In the genomic region with DNA sequence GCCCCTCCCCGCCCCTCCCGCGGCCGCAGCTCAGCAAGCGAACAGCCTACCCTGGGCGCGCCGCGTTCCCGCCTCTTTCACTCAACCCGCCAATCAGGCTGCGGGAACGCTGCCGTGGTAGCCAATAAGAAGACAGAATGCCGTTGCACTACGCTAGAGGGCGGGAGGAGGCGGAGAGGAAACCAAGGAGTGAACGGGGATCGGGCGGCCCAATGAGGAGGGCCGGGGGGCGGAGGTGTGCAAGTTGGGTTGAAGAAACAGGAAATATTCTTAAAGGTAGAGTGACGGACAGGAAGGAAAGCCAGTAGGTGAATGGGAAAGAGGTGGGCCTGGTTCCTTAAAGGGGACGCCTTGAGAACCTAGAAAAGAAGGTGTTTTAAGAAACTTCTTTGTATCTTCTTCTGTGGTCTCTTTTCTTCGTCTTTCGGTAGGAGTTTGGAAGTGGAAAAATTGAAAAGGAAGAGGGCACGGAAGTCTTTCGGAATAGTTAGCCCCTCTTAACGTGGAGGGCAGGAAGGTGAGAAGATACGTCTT, we compare ENCODE assay signal across 8 cellular contexts. TPM values are rescaled to one million over a fixed set of nuclear protein-coding genes. Genes with fewer than 3 reads are reported as not detected.
DNase-seq lines count a peak whose midpoint lies in the region; ATAC-seq and TF ChIP-seq lines count a peak whose summit lies in the region.

No MANE protein-coding gene starts in this region.

- H3K36me3 ChIP-seq in BJ (ENCODE audit: control insufficient read depth, insufficient read depth, low read length), result no peaks in the 10 kb centered on the region

- TF ChIP-seq CTCF in BJ (IDR thresholded peaks at IDR 0.05; ENCODE audit: insufficient read depth, low read depth, low read length), result peak; percentile 22; the same call in 1 of the 2 replicates

- DNase-seq in BJ (ENCODE audit: low read depth), result peak; percentile 99
- DNase-seq in NCI-H524 treated with DMSO at 0.1 percent for 48 hours (lab: John Stamatoyannopoulos, UW), result peak; percentile 99
- peak; percentile 99 for DNase-seq in activated CD4-positive, alpha-beta T cell treated with anti-CD3 and anti-CD28 coated beads, Interleukin-2, amount 10 ng/mL, durations not matched to agents 7 days and 5 days
- DNase-seq in dedifferentiated amniotic fluid mesenchymal stem cell (ENCODE audit: extremely low spot score), result peak; percentile 99
- DNase-seq in left kidney (ENCODE audit: low read depth, low spot score), result peak; percentile 100
- DNase-seq in stimulated activated CD4-positive, alpha-beta T cell treated with anti-CD3 and anti-CD28 coated beads, Interleukin-1b, Interleukin-23, amount 100 ng/mL, for 48 hours, result peak; percentile 99

- peaks cover 1% of the 10 kb centered on the region for H3K36me3 Mint-ChIP-seq in activated CD4-positive, alpha-beta T cell treated with anti-CD3 and anti-CD28 coated beads, Interleukin-2, amount 10 ng/mL, durations not matched to agents 7 days and 5 days (ENCODE audit: low read depth)

- peak overlapping the region; percentile 84 for H3K4me3 ChIP-seq in BJ (ENCODE audit: low read depth, low read length)

- no peak overlapping the region for H3K4me3 Mint-ChIP-seq in activated CD4-positive, alpha-beta T cell treated with anti-CD3 and anti-CD28 coated beads, Interleukin-2, amount 10 ng/mL, durations not matched to agents 7 days and 5 days

- CTCF ChIA-PET in BJ (lab: Yijun Ruan, JAX), result no interaction called here
- CTCF ChIA-PET in activated CD4-positive, alpha-beta T cell treated with anti-CD3 and anti-CD28 coated beads, Interleukin-2, amount 10 ng/mL, durations not matched to agents 7 days and 5 days (lab: Charles Lee), result no interaction called here

- ATAC-seq in GM19328 (IDR thresholded peaks at IDR 0.05; ENCODE audit: unreplicated experiment) (peak; percentile 92), HG03460 (IDR thresholded peaks at IDR 0.05; ENCODE audit: unreplicated experiment) (peak; percentile 93)

- H3K27me3 ChIP-seq in BJ (ENCODE audit: control insufficient read depth, insufficient read depth, low read length), result no peaks in the 10 kb centered on the region

- no peaks in the 10 kb centered on the region for H3K9me3 Mint-ChIP-seq in activated CD4-positive, alpha-beta T cell treated with anti-CD3 and anti-CD28 coated beads, Interleukin-2, amount 10 ng/mL, durations not matched to agents 7 days and 5 days

- POLR2A ChIA-PET in BJ (lab: Charles Lee), result interaction anchor here (0.5 to 0.6 kb wide), 2 partner anchors 200 to 643 kb away, joined by 3 read pairs; no protein-coding TSS in a partner anchor
- POLR2A ChIA-PET in activated CD4-positive, alpha-beta T cell treated with anti-CD3 and anti-CD28 coated beads, Interleukin-2, amount 10 ng/mL, durations not matched to agents 7 days and 5 days (lab: Charles Lee), result interaction anchor here (1.0 kb wide), 1 partner anchor 33 kb away, joined by 3 read pairs; no protein-coding TSS in a partner anchor

- H3K27me3 Mint-ChIP-seq in activated CD4-positive, alpha-beta T cell treated with anti-CD3 and anti-CD28 coated beads, Interleukin-2, amount 10 ng/mL, durations not matched to agents 7 days and 5 days, result no peaks in the 10 kb centered on the region

- no peak overlapping the region for H3K27ac Mint-ChIP-seq in activated CD4-positive, alpha-beta T cell treated with anti-CD3 and anti-CD28 coated beads, Interleukin-2, amount 10 ng/mL, durations not matched to agents 7 days and 5 days

- H3K4me1 Mint-ChIP-seq in activated CD4-positive, alpha-beta T cell treated with anti-CD3 and anti-CD28 coated beads, Interleukin-2, amount 10 ng/mL, durations not matched to agents 7 days and 5 days, result peaks cover 23% of the 10 kb centered on the region

RNA-seq across cellular contexts. Expression of gene USF3, which starts 0.3 kb away (rescaled TPM):
- 5.7 and 9.4 TPM in 2 replicates for polyA plus RNA-seq in BJ (2011; rRNA removed)
- 11.4 and 13.5 TPM in 2 replicates for polyA minus RNA-seq in BJ (2011; rRNA and poly(A)+ RNA removed)
- total RNA-seq in activated CD4-positive, alpha-beta T cell treated with anti-CD3 and anti-CD28 coated beads, Interleukin-2, amount 10 ng/mL, durations not matched to agents 7 days and 5 days, result 10 to 100 TPM; 18.3 to 20.4 TPM

RNA-seq across cellular contexts. Expression of gene NAA50, which starts 49.3 kb away (rescaled TPM):
- polyA plus RNA-seq in BJ (2011; rRNA removed), result 32.0 and 71.8 TPM in 2 replicates
- 18.7 and 19.8 TPM in 2 replicates for polyA minus RNA-seq in BJ (2011; rRNA and poly(A)+ RNA removed)
- total RNA-seq in activated CD4-positive, alpha-beta T cell treated with anti-CD3 and anti-CD28 coated beads, Interleukin-2, amount 10 ng/mL, durations not matched to agents 7 days and 5 days, result 10 to 100 TPM; 91.4 to 95.2 TPM

RNA-seq across cellular contexts. Expression of gene ATP6V1A, which starts 50.1 kb away (rescaled TPM):
- 14.5 and 29.7 TPM in 2 replicates for polyA plus RNA-seq in BJ (2011; rRNA removed)
- 24.3 and 29.0 TPM in 2 replicates for polyA minus RNA-seq in BJ (2011; rRNA and poly(A)+ RNA removed)
- 10 to 100 TPM; 40.7 to 41.7 TPM for total RNA-seq in activated CD4-positive, alpha-beta T cell treated with anti-CD3 and anti-CD28 coated beads, Interleukin-2, amount 10 ng/mL, durations not matched to agents 7 days and 5 days

Comparison
In these comparisons a context has a peak if more than half of its experiments do, and no peak if none do; other contexts are left out.
1. Peak in every context shown above with its lines: DNase-seq, ATAC-seq and H3K4me3 ChIP-seq.